In the genomic region with DNA sequence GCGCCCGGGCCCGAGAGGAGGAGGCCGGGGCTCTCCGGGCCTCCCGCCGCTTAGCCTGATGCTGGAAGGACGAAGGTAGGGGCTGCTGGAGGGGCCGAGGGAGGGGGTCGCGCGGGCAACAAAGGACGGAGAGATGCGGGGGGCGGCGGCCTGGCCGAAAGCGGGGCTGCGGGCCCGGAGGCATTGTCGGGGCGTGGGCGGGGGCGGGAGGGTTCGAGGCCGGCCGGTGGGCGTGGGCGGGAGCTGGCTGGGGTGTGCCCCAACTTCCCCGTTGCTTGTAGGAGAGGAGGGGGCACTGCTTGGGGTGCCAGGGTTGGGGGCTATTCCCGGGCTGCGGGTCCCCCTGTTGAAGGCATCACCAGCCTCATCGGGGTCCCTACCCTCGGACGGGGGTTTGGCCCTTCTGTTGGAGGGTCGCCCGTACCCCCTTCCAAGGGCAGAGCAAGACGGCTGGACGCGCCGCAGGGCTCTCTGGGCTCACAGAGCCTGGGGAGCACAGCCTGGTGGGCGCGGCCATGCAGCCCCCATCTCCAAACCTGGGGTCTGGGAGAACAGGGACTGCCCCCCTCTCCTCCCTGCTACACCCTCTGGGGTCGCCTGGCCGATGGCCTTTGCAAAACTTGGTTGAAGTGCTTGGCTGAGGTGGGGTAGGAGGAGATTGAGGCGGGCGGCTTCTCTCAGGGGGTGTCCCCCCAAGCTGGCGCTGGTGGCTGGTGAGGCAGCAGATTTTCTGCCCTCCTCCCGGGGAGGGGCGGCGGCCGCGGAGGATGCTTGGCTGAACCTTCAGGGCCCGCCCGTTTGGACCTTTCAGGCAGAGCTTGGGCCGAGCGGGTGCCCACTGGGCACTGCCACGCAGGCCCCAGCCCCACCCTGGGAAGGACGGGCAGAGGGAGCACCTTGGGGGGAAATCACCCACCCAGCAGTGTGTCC, we compare ENCODE assay signal across 8 cellular contexts. TPM values are rescaled to one million over a fixed set of nuclear protein-coding genes. Genes with fewer than 3 reads are reported as not detected.
DNase-seq lines count a peak whose midpoint lies in the region; ATAC-seq and TF ChIP-seq lines count a peak whose summit lies in the region.

No MANE protein-coding gene starts in this region.

- H3F3A ChIP-seq in smooth muscle cell (ENCODE audit: low read depth), result no peaks in the 10 kb centered on the region

- H3K36me3 Mint-ChIP-seq in brain, result peaks cover 10% of the 10 kb centered on the region

- H3K27ac Mint-ChIP-seq in brain, result peak overlapping the region in 4 of 5 experiments; percentile 24 to 74 (median 70)

- H3K4me1 ChIP-seq in Peyer's patch (peaks cover 7 to 85% (median 21%) of the 10 kb centered on the region in 4 donors), smooth muscle cell (ENCODE audit: low read depth) (no peaks in the 10 kb centered on the region)

- H3K9me3 ChIP-seq in Peyer's patch (no peaks in the 10 kb centered on the region), iPS-18c (ENCODE audit: control insufficient read depth, insufficient read depth, low read length) (no peaks in the 10 kb centered on the region), smooth muscle cell (replicated peaks; ENCODE audit: low read depth) (no peaks in the 10 kb centered on the region)

- ATAC-seq in HG02588 (IDR thresholded peaks at IDR 0.05; ENCODE audit: unreplicated experiment), result no peak

- H3K4me3 ChIP-seq in Peyer's patch, result peak overlapping the region; percentile 89 to 96 (median 94)
- peak overlapping the region; percentile 87 for H3K4me3 ChIP-seq in iPS-18c (ENCODE audit: insufficient read depth, low read depth, low read length)
- H3K4me3 ChIP-seq in smooth muscle cell, result peak overlapping the region; percentile 93

- no peak for TF ChIP-seq POLR2A in Peyer's patch (IDR thresholded peaks at IDR 0.05)

- peaks cover 49% of the 10 kb centered on the region for H4K20me1 ChIP-seq in smooth muscle cell (ENCODE audit: low read depth)

- peak overlapping the region; percentile 66 for H2AFZ ChIP-seq in smooth muscle cell (ENCODE audit: low read depth)

- H3K4me3 Mint-ChIP-seq in brain, result peak overlapping the region; percentile 84 to 94 (median 87)

- peak overlapping the region; percentile 98 for H3K4me2 ChIP-seq in smooth muscle cell

- peaks cover 55% of the 10 kb centered on the region for H3K79me2 ChIP-seq in smooth muscle cell (ENCODE audit: low read depth)

- no peaks in the 10 kb centered on the region for H3K27me3 ChIP-seq in Peyer's patch
- no peaks in the 10 kb centered on the region for H3K27me3 ChIP-seq in smooth muscle cell (ENCODE audit: low read depth)

- TF ChIP-seq CTCF in Peyer's patch (IDR thresholded peaks at IDR 0.05), result no peak
- TF ChIP-seq CTCF in brain (conservative IDR thresholded peaks at IDR 0.05), result no peak
- TF ChIP-seq CTCF in smooth muscle cell (IDR thresholded peaks at IDR 0.05; ENCODE audit: borderline replicate concordance, insufficient read depth, poor library complexity, severe bottlenecking), result no peak

- H3K4me1 Mint-ChIP-seq in brain, result peaks cover 59% of the 10 kb centered on the region

- H3K9me3 Mint-ChIP-seq in brain, result no peaks in the 10 kb centered on the region

- H3K36me3 ChIP-seq in Peyer's patch, result no peaks in the 10 kb centered on the region
- no peaks in the 10 kb centered on the region for H3K36me3 ChIP-seq in smooth muscle cell (ENCODE audit: low read depth)

- H3K9ac ChIP-seq in smooth muscle cell (ENCODE audit: low read depth), result peak overlapping the region; percentile 90

- DNase-seq in NCI-H2227 (lab: John Stamatoyannopoulos, UW; ENCODE audit: unreplicated experiment) (peak; percentile 53), NCI-H2227 treated with DMSO at 0.1 percent for 48 hours (lab: John Stamatoyannopoulos, UW) (no peak), Peyer's patch (peak; percentile 59 to 76 (median 73)), smooth muscle cell (lab: John Stamatoyannopoulos, UW; ENCODE audit: unreplicated experiment) (no peak), Kasumi-1 (lab: John Stamatoyannopoulos, UW) (no peak)

- H3K27ac ChIP-seq in Peyer's patch (peak overlapping the region; percentile 80 to 93 (median 84)), smooth muscle cell (ENCODE audit: low read depth) (no peak overlapping the region)

- H3K27me3 Mint-ChIP-seq in brain, result peaks cover 6% of the 10 kb centered on the region

- WGBS in smooth muscle cell (ENCODE audit: low lambda C conversion rate), result 4% methylated on average over 42 of the region's 59 CpGs

RNA-seq across cellular contexts. Expression of a gene that starts 0.7 kb away (rescaled TPM):
- total RNA-seq in Peyer's patch (100 to 1,000 TPM in 1 of 4 donors, 10 to 100 TPM in 3; 35.4 to 212 (median 76.6) TPM), smooth muscle cell (12.1 and 19.4 TPM in 2 replicates)
- polyA plus RNA-seq in brain (ENCODE audit: insufficient read depth, low read depth, low replicate concordance) (101 TPM), smooth muscle cell (15.6 and 23.3 TPM in 2 replicates)

RNA-seq across cellular contexts. Expression of a gene that starts 35.7 kb away (rescaled TPM):
- total RNA-seq in Peyer's patch, result 10 to 100 TPM in 1 of 4 donors, 1 to 10 TPM in 3; 5.8 to 23.1 (median 7.3) TPM
- polyA plus RNA-seq in brain (ENCODE audit: insufficient read depth, low read depth, low replicate concordance), result 83.2 TPM
- total RNA-seq in smooth muscle cell, result 12.9 and 29.4 TPM in 2 replicates
- 20.5 and 28.9 TPM in 2 replicates for polyA plus RNA-seq in smooth muscle cell

Comparison
In these comparisons a context has a peak if more than half of its experiments do, and no peak if none do; other contexts are left out.
1. DNase-seq: peak in NCI-H2227 (single experiment) and Peyer's patch (3 of 3); none in NCI-H2227 treated with DMSO at 0.1 percent for 48 hours (single experiment), smooth muscle cell (single experiment) and Kasumi-1 (0 of 2).
2. Peak in every context shown above with its lines, with median percentiles within 50 percentile points of each other: H3K4me3 ChIP-seq.